11 cellular contexts compared by ENCODE assay signal in the genomic region with DNA sequence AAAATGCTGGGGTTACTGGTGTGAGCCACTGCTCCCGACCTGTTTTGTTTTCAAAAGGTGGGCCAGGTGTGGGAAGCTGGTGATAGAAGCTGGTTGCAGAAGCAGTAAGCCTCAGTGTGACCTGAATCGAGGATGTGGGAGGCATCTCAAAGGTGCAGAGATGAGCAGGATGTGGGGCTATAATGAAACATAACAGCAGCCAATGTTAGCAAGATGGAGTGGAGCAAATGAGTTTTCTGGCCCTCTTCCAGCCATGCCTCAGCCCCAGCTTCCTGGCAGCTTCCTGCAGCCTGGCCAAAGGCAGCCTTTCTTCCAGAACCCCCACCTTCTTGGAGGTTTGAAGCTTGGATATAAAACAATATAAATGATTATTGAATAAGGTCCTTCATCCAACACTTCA.
DNase-seq lines count a peak whose midpoint lies in the region; TF ChIP-seq lines count a peak whose summit lies in the region.
"Had no signal": no experiment of that assay in that cellular context is flagged by ENCODE, and none has a peak within 500 bp of the region (broad histone marks: within the 10 kb centered on the region; RNA-seq: fewer than 3 reads in every experiment).

No MANE protein-coding gene starts in this region.

- CTCF ChIA-PET in activated naive CD4-positive, alpha-beta T cell treated with anti-CD3 and anti-CD28 coated beads, Interleukin-2, amount 10 ng/mL, durations not matched to agents 7 days and 5 days (lab: Charles Lee): interaction anchor here (1.2 to 2.6 kb wide), 2 partner anchors 10 to 37 kb away, joined by 4 to 11 read pairs; no protein-coding TSS in a partner anchor

- peaks cover 42% of the 10 kb centered on the region for H3K4me1 Mint-ChIP-seq in T-helper 1 cell treated with Interleukin-12 subunit alpha and Interleukin-12 subunit beta and Interleukin-4 antibody, amounts not matched to agents 30 μg/mL and 1 μg/mL, for 36 hours (ENCODE audit: low read depth)
- H3K4me1 Mint-ChIP-seq in activated naive CD4-positive, alpha-beta T cell treated with anti-CD3 and anti-CD28 coated beads, Interleukin-2, amount 10 ng/mL, durations not matched to agents 7 days and 5 days: peaks cover 57% of the 10 kb centered on the region
- no peaks in the 10 kb centered on the region for H3K4me1 Mint-ChIP-seq in endothelial cell (ENCODE audit: unreplicated experiment)

- DNase-seq in Jurkat, Clone E6-1 (ENCODE audit: low read depth, low spot score): peak; percentile 94
- DNase-seq in activated naive CD4-positive, alpha-beta T cell treated with anti-CD3 and anti-CD28 coated beads, Interleukin-2, amount 10 ng/mL, durations not matched to agents 7 days and 5 days: peak; percentile 54
- DNase-seq in stimulated activated CD4-positive, alpha-beta T cell treated with anti-CD3 and anti-CD28 coated beads, Interleukin-15, amount 100 ng/mL, for 24 hours: peak; percentile 60
- DNase-seq in head of caudate nucleus: no peak
- DNase-seq in NCI-H774 (lab: John Stamatoyannopoulos, UW): no peak
- no peak for DNase-seq in endothelial cell (ENCODE audit: low spot score)
- no peak for DNase-seq in NCI-H1930 (lab: John Stamatoyannopoulos, UW)
- DNase-seq: brain microvascular endothelial cell, naive B cell, NCI-H446 had no signal

- peaks cover 5% of the 10 kb centered on the region for H3K9me3 Mint-ChIP-seq in T-helper 1 cell treated with Interleukin-12 subunit alpha and Interleukin-12 subunit beta and Interleukin-4 antibody, amounts not matched to agents 30 μg/mL and 1 μg/mL, for 36 hours
- H3K9me3 Mint-ChIP-seq in activated naive CD4-positive, alpha-beta T cell treated with anti-CD3 and anti-CD28 coated beads, Interleukin-2, amount 10 ng/mL, durations not matched to agents 7 days and 5 days: peaks cover 20% of the 10 kb centered on the region
- H3K9me3 Mint-ChIP-seq in endothelial cell (ENCODE audit: unreplicated experiment): peaks cover 4% of the 10 kb centered on the region

- H3K27ac Mint-ChIP-seq in T-helper 1 cell treated with Interleukin-12 subunit alpha and Interleukin-12 subunit beta and Interleukin-4 antibody, amounts not matched to agents 30 μg/mL and 1 μg/mL, for 36 hours: peak overlapping the region; percentile 76
- peak overlapping the region; percentile 65 for H3K27ac Mint-ChIP-seq in activated naive CD4-positive, alpha-beta T cell treated with anti-CD3 and anti-CD28 coated beads, Interleukin-2, amount 10 ng/mL, durations not matched to agents 7 days and 5 days
- H3K27ac Mint-ChIP-seq in endothelial cell (ENCODE audit: unreplicated experiment): no peak overlapping the region

- H3K27me3 Mint-ChIP-seq in T-helper 1 cell treated with Interleukin-12 subunit alpha and Interleukin-12 subunit beta and Interleukin-4 antibody, amounts not matched to agents 30 μg/mL and 1 μg/mL, for 36 hours (ENCODE audit: low read depth): no peaks in the 10 kb centered on the region
- no peaks in the 10 kb centered on the region for H3K27me3 Mint-ChIP-seq in activated naive CD4-positive, alpha-beta T cell treated with anti-CD3 and anti-CD28 coated beads, Interleukin-2, amount 10 ng/mL, durations not matched to agents 7 days and 5 days
- peaks cover 2% of the 10 kb centered on the region for H3K27me3 Mint-ChIP-seq in endothelial cell (ENCODE audit: unreplicated experiment)
- H3K27me3 Mint-ChIP-seq: naive B cell had no signal

- no peak for TF ChIP-seq CTCF in endothelial cell (IDR thresholded peaks at IDR 0.05; ENCODE audit: unreplicated experiment)

- H3K4me3 ChIP-seq in Jurkat, Clone E6-1 (ENCODE audit: low read length): no peak overlapping the region

- peaks cover 8% of the 10 kb centered on the region for H3K36me3 Mint-ChIP-seq in T-helper 1 cell treated with Interleukin-12 subunit alpha and Interleukin-12 subunit beta and Interleukin-4 antibody, amounts not matched to agents 30 μg/mL and 1 μg/mL, for 36 hours (ENCODE audit: low read depth)
- H3K36me3 Mint-ChIP-seq in activated naive CD4-positive, alpha-beta T cell treated with anti-CD3 and anti-CD28 coated beads, Interleukin-2, amount 10 ng/mL, durations not matched to agents 7 days and 5 days: peaks cover 17% of the 10 kb centered on the region
- peaks cover 7% of the 10 kb centered on the region for H3K36me3 Mint-ChIP-seq in endothelial cell (ENCODE audit: low read depth, unreplicated experiment)

- peak overlapping the region; percentile 25 for H3K4me3 Mint-ChIP-seq in T-helper 1 cell treated with Interleukin-12 subunit alpha and Interleukin-12 subunit beta and Interleukin-4 antibody, amounts not matched to agents 30 μg/mL and 1 μg/mL, for 36 hours
- no peak overlapping the region for H3K4me3 Mint-ChIP-seq in activated naive CD4-positive, alpha-beta T cell treated with anti-CD3 and anti-CD28 coated beads, Interleukin-2, amount 10 ng/mL, durations not matched to agents 7 days and 5 days
- no peak overlapping the region for H3K4me3 Mint-ChIP-seq in endothelial cell (ENCODE audit: unreplicated experiment)
- H3K4me3 Mint-ChIP-seq: naive B cell had no signal

- intact Hi-C loops in head of caudate nucleus (cut with DNase I): no loop called here

Comparison
In these comparisons a context has a peak if more than half of its experiments do, and no peak if none do; other contexts are left out.
1. DNase-seq: peak in Jurkat, Clone E6-1 (single experiment), activated naive CD4-positive, alpha-beta T cell treated with anti-CD3 and anti-CD28 coated beads, Interleukin-2, amount 10 ng/mL, durations not matched to agents 7 days and 5 days (single experiment) and stimulated activated CD4-positive, alpha-beta T cell treated with anti-CD3 and anti-CD28 coated beads, Interleukin-15, amount 100 ng/mL, for 24 hours (single experiment); none in head of caudate nucleus (0 of 42), NCI-H774 (single experiment), endothelial cell (single experiment) and NCI-H1930 (0 of 2).